8 cellular contexts compared by ENCODE assay signal in genomic region chr3:15064835-15065549, GRCh38. TPM values are rescaled to one million over a fixed set of nuclear protein-coding genes. Genes with fewer than 3 reads are reported as not detected.
DNase-seq lines count a peak whose midpoint lies in the region; ATAC-seq, FAIRE-seq and TF ChIP-seq lines count a peak whose summit lies in the region.

Gene MRPS25, minus strand, starts transcription at chr3:15065315. Its CDS starts 121 bp downstream, at chr3:15065194.

- H2BK5ac ChIP-seq in H1 (ENCODE audit: low read depth, low read length) (peak within 1 kb of the TSS; percentile 89), mesenchymal stem cell (ENCODE audit: low read depth, low read length, poor library complexity, severe bottlenecking) (peak within 1 kb of the TSS; percentile 44)

- H2BK15ac ChIP-seq in H1 (ENCODE audit: low read length) (no peak within 1 kb of the TSS), mesenchymal stem cell (ENCODE audit: low read depth, poor library complexity, severe bottlenecking) (no peak within 1 kb of the TSS)

- H2BK120ac ChIP-seq in H1 (replicated peaks; ENCODE audit: low read depth, low read length), result no peak within 1 kb of the TSS
- peak within 1 kb of the TSS; percentile 2 for H2BK120ac ChIP-seq in mesenchymal stem cell (ENCODE audit: low read depth, low read length)

- DNase-seq in COLO829 (ENCODE audit: low spot score) (peak; percentile 81), HT1080 (ENCODE audit: low read depth) (peak; percentile 88), NOMO-1 (lab: John Stamatoyannopoulos, UW; ENCODE audit: unreplicated experiment in 2 of 2) (peak; percentile 88 to 92), H1 (ENCODE audit: low read depth in 1 of 2, low spot score in 2 of 2) (peak; percentile 53 to 86), mesenchymal stem cell (peak; percentile 93)
- peak; percentile 72 to 81 for DNase-seq in activated CD8-positive, alpha-beta memory T cell treated with anti-CD3 and anti-CD28 coated beads for 4 hours (ENCODE audit: low read depth in 2 of 2)
- peak; percentile 59 for DNase-seq in stimulated activated CD8-positive, alpha-beta memory T cell treated with anti-CD3 and anti-CD28 coated beads, Interleukin-12 subunit alpha, Interleukin-12 subunit beta, amount 100 ng/mL, for 24 hours (ENCODE audit: extremely low read depth)

- peak; percentile 93 for ATAC-seq in GM21367 (IDR thresholded peaks at IDR 0.05; ENCODE audit: unreplicated experiment)

- peak within 1 kb of the TSS; percentile 90 for H4K91ac ChIP-seq in H1 (replicated peaks; ENCODE audit: insufficient read length, low read length)
- peak within 1 kb of the TSS; percentile 62 for H4K91ac ChIP-seq in mesenchymal stem cell (ENCODE audit: low read length)

- H3K4me3 ChIP-seq in H1 (ENCODE audit: extremely low read depth in 1 of 4, insufficient read depth in 2 of 4, low read depth in 3 of 4, low read length in 4 of 4), result peak within 1 kb of the TSS; percentile 81 to 97 (median 89)
- peak within 1 kb of the TSS; percentile 89 to 97 for H3K4me3 ChIP-seq in mesenchymal stem cell (ENCODE audit: insufficient read depth in 1 of 2, low read depth in 1 of 2, low read length in 2 of 2)

- peaks cover 0 to 5% of the 10 kb centered on the region in 2 experiments for H4K20me1 ChIP-seq in H1 (replicated peaks in 1 of 2; ENCODE audit: control insufficient read depth in 1 of 2, insufficient read depth in 2 of 2, low read length in 2 of 2)

- no peak within 1 kb of the TSS for H3K14ac ChIP-seq in H1 (ENCODE audit: insufficient read length)
- peak within 1 kb of the TSS in 1 of 2 experiments; percentile 99 for H3K14ac ChIP-seq in mesenchymal stem cell (ENCODE audit: low read length in 2 of 2)

- TF ChIP-seq CTCF in H1 (IDR thresholded peaks at IDR 0.05; ENCODE audit: control extremely low read depth in 1 of 3, insufficient read depth in 1 of 3, low read depth in 1 of 3, low read length in 3 of 3), result no peak

- H2BK20ac ChIP-seq in H1 (ENCODE audit: low read length), result no peak within 1 kb of the TSS

- H2AK5ac ChIP-seq in H1 (ENCODE audit: low read depth, low read length), result no peak within 1 kb of the TSS
- peak within 1 kb of the TSS; percentile 41 for H2AK5ac ChIP-seq in mesenchymal stem cell (ENCODE audit: low read length, severe bottlenecking)

- peak within 1 kb of the TSS; percentile 99 for H2AFZ ChIP-seq in H1 (ENCODE audit: low read length)
- peak within 1 kb of the TSS; percentile 96 for H2AFZ ChIP-seq in mesenchymal stem cell (ENCODE audit: low read depth, low read length)

- TF ChIP-seq EP300 in H1 (IDR thresholded peaks at IDR 0.05; ENCODE audit: borderline replicate concordance in 1 of 2, low read depth in 2 of 2, low read length in 2 of 2), result no peak

- H3K27me3 ChIP-seq in H1 (replicated peaks in 1 of 4; ENCODE audit: control insufficient read depth in 3 of 4, extremely low read depth in 1 of 4, insufficient read depth in 3 of 4, low read length in 3 of 4) (no peaks in the 10 kb centered on the region), mesenchymal stem cell (ENCODE audit: control insufficient read depth in 1 of 2, insufficient read depth in 1 of 2, low read length in 2 of 2) (no peaks in the 10 kb centered on the region)

- H3K9ac ChIP-seq in H1 (replicated peaks in 1 of 4; ENCODE audit: extremely low read depth in 1 of 4, low read depth in 3 of 4, low read length in 3 of 4), result peak within 1 kb of the TSS; percentile 83 to 95 (median 92)
- H3K9ac ChIP-seq in mesenchymal stem cell (ENCODE audit: low read length), result peak within 1 kb of the TSS; percentile 96

- POLR2A ChIA-PET in H1 (lab: Charles Lee; ENCODE audit: partially characterized antibody), result interaction anchor here (0.6 to 4.0 kb wide), 7 partner anchors 9 to 122 kb away, joined by 3 to 17 read pairs (median 4); no protein-coding TSS in a partner anchor

- H3K23me2 ChIP-seq in H1 (ENCODE audit: low read depth, low read length), result peaks cover 7% of the 10 kb centered on the region; the same call in 1 of the 2 replicates

- H2BK12ac ChIP-seq in H1 (ENCODE audit: low read depth, low read length), result no peak within 1 kb of the TSS
- peak within 1 kb of the TSS in 1 of 2 experiments; percentile 60 for H2BK12ac ChIP-seq in mesenchymal stem cell (ENCODE audit: low read length in 2 of 2)

- CTCF ChIA-PET in H1 (lab: Charles Lee; ENCODE audit: partially characterized antibody), result interaction anchor here (0.8 to 2.0 kb wide), 4 partner anchors 9 to 76 kb away, joined by 3 to 11 read pairs (median 5); partner anchors contain the start of gene RBSN

- TF ChIP-seq POLR2A in H1 (IDR thresholded peaks at IDR 0.05; ENCODE audit: control extremely low read depth in 1 of 2, low read depth in 2 of 2, low read length in 2 of 2), result peak; percentile 87 to 94

- H3K79me2 ChIP-seq in H1 (ENCODE audit: control insufficient read depth in 1 of 2, insufficient read depth in 2 of 2, low read length in 2 of 2), result peaks cover 9 to 29% of the 10 kb centered on the region in 2 experiments; a peak in 3 of 4 replicates

- no peaks in the 10 kb centered on the region for H3K36me3 ChIP-seq in H1 (ENCODE audit: control insufficient read depth in 2 of 4, insufficient read depth in 4 of 4, low read length in 3 of 4)
- peaks cover 0 to 5% of the 10 kb centered on the region in 2 experiments for H3K36me3 ChIP-seq in mesenchymal stem cell (ENCODE audit: control insufficient read depth in 1 of 2, insufficient read depth in 2 of 2, low read depth in 1 of 2, low read length in 2 of 2)

- H3K4me2 ChIP-seq in H1 (ENCODE audit: insufficient read depth in 1 of 2, low read depth in 2 of 2, low read length in 2 of 2), result peak within 1 kb of the TSS; percentile 83 to 88
- H3K4me2 ChIP-seq in mesenchymal stem cell (ENCODE audit: low read length, poor library complexity, severe bottlenecking), result peak within 1 kb of the TSS; percentile 99

- H3K56ac ChIP-seq in H1 (replicated peaks; ENCODE audit: insufficient read length, low read depth, low read length), result peak within 1 kb of the TSS; percentile 96

- H3K4me1 ChIP-seq in H1 (replicated peaks in 1 of 4; ENCODE audit: control insufficient read depth in 3 of 4, insufficient read depth in 4 of 4, low read length in 3 of 4) (peaks cover 0 to 11% (median 6%) of the 10 kb centered on the region in 4 experiments; a peak in 5 of 7 replicates), mesenchymal stem cell (ENCODE audit: control insufficient read depth, insufficient read depth, low read depth, low read length) (peaks cover 10% of the 10 kb centered on the region)

- H3K9me3 ChIP-seq in H1 (ENCODE audit: insufficient read depth in 2 of 2, low read depth in 1 of 2, low read length in 1 of 2) (no peaks in the 10 kb centered on the region; a peak in 1 of 4 replicates), mesenchymal stem cell (ENCODE audit: control insufficient read depth, low read length) (no peaks in the 10 kb centered on the region)

- H3K23ac ChIP-seq in H1 (ENCODE audit: insufficient read length) (no peak within 1 kb of the TSS), mesenchymal stem cell (ENCODE audit: low read length in 2 of 2) (peak within 1 kb of the TSS in 1 of 2 experiments; percentile 92)

- H3K18ac ChIP-seq in H1 (ENCODE audit: extremely low read depth, low read length) (peak within 1 kb of the TSS; percentile 84), mesenchymal stem cell (ENCODE audit: low read depth in 1 of 2, low read length in 2 of 2) (peak within 1 kb of the TSS; percentile 71 to 98)

- H4K5ac ChIP-seq in H1 (ENCODE audit: insufficient read length, low read depth, low read length), result peak within 1 kb of the TSS; percentile 96

- no peak for FAIRE-seq in H1 (lab: Jason Lieb, UNC)

- WGBS in H1 (ENCODE audit: extremely low coverage in 1 of 2, insufficient coverage in 1 of 2, insufficient read length in 1 of 2, insufficient replicate concordance in 2 of 2, low coverage in 1 of 2, low lambda C conversion rate in 2 of 2, missing lambda C conversion rate in 1 of 2), 2 experiments, result 2% methylated on average over 54 of the region's 69 CpGs; no CpG with 5 or more reads in 1 of the 2 experiments
- WGBS in mesenchymal stem cell, result 1% methylated on average over 65 of the region's 69 CpGs

- peak within 1 kb of the TSS; percentile 97 for H3K4ac ChIP-seq in H1 (replicated peaks; ENCODE audit: insufficient read length, low read depth, low read length)
- H3K4ac ChIP-seq in mesenchymal stem cell (ENCODE audit: low read depth in 1 of 2, low read length in 2 of 2), result peak within 1 kb of the TSS; percentile 46 to 98

- no peak for TF ChIP-seq RAD21 in H1 (IDR thresholded peaks at IDR 0.05 in 1 of 2, conservative IDR thresholded peaks at IDR 0.05 in 1 of 2; ENCODE audit: low read depth in 2 of 2, low read length in 2 of 2)

- peak within 1 kb of the TSS; percentile 67; the same call in 1 of the 2 replicates for H3K27ac ChIP-seq in H1 (ENCODE audit: low read depth, low read length)
- peak within 1 kb of the TSS; percentile 35 for H3K27ac ChIP-seq in mesenchymal stem cell (ENCODE audit: low read length, poor library complexity, severe bottlenecking)

- H4K8ac ChIP-seq in H1 (ENCODE audit: extremely low read depth, insufficient read depth, low read length) (peak within 1 kb of the TSS; percentile 97), mesenchymal stem cell (ENCODE audit: low read length) (peak within 1 kb of the TSS; percentile 83)

- H3K79me1 ChIP-seq in H1 (ENCODE audit: low read depth, low read length) (peaks cover 10% of the 10 kb centered on the region), mesenchymal stem cell (replicated peaks; ENCODE audit: low read length, poor library complexity, severe bottlenecking) (peaks cover 11% of the 10 kb centered on the region)

TF ChIP-seq in H1, 55 proteins besides CTCF, POLR2A, EP300 and RAD21 (continues in another document):
- TF ChIP-seq TAF7 (optimal IDR thresholded peaks at IDR 0.05; ENCODE audit: borderline replicate concordance, low read depth, low read length), result peak; percentile 32
- no peak for TF ChIP-seq ATF3 (IDR thresholded peaks at IDR 0.05; ENCODE audit: insufficient read depth, low read depth, low read length)
- TF ChIP-seq JUN (IDR thresholded peaks at IDR 0.05; ENCODE audit: low read depth, low read length), result no peak

RNA-seq across cellular contexts. Expression of gene MRPS25, which starts in this region (rescaled TPM):
- 66.4 and 69.0 TPM in 2 replicates for total RNA-seq in HT1080 (2014; rRNA removed; shearing (Covaris generic))
- polyA plus RNA-seq in HT1080 (2015; cell fraction: cytosol; rRNA removed), result 63.6 and 71.9 TPM in 2 replicates
- polyA plus RNA-seq in HT1080 (2015; cell fraction: nucleus; rRNA removed), result 104 and 135 TPM in 2 replicates
- 56.5 TPM in 2 replicates for total RNA-seq in H1 (2021; fragmentation: NEBNext Ultra II Directional; extraction: Animal tissue kit (Norgen Biotek cat#: 25700))
- 23.0 and 23.7 TPM in 2 replicates for polyA plus RNA-seq in H1 (2011; rRNA removed)
- 36.1 TPM for polyA plus RNA-seq in H1 (2011; cell fraction: cytosol; rRNA removed)
- 49.0 TPM for polyA plus RNA-seq in H1 (2011; cell fraction: nucleus; rRNA removed)
- polyA plus RNA-seq in H1 (2012, experiment 1 of 2), result 47.3 to 53.5 TPM (median 50.9 TPM) in 4 replicates
- polyA plus RNA-seq in H1 (2012, experiment 2 of 2), result 11.6 TPM
- polyA plus RNA-seq in H1 (2013, experiment 1 of 2), result 23.4 TPM
- 25.2 TPM for polyA plus RNA-seq in H1 (2013, experiment 2 of 2)
- polyA minus RNA-seq in H1 (2011; rRNA and poly(A)+ RNA removed), result 15.1 and 20.0 TPM in 2 replicates
- 28.0 TPM for polyA minus RNA-seq in H1 (2011; cell fraction: cytosol; rRNA and poly(A)+ RNA removed)
- 44.0 TPM for polyA minus RNA-seq in H1 (2011; cell fraction: nucleus; rRNA and poly(A)+ RNA removed)
- polyA plus RNA-seq in mesenchymal stem cell (2013, experiment 1 of 2), result 18.8 TPM
- 19.4 TPM for polyA plus RNA-seq in mesenchymal stem cell (2013, experiment 2 of 2)

Comparison
In these comparisons a context has a peak if more than half of its experiments do, and no peak if none do; other contexts are left out.
1. Peak in every context shown above with its lines: DNase-seq, ATAC-seq, H3K4me3 ChIP-seq and H3K27ac ChIP-seq.